In genomic region chr15:82165948-82166376, GRCh38 we compare ENCODE assay signal across 21 cellular contexts.
DNase-seq lines count a peak whose midpoint lies in the region; ATAC-seq and TF ChIP-seq lines count a peak whose summit lies in the region.
"Had no signal": no experiment of that assay in that cellular context is flagged by ENCODE, and none has a peak within 500 bp of the region (broad histone marks: within the 10 kb centered on the region; RNA-seq: fewer than 3 reads in every experiment).

No MANE protein-coding gene starts in this region.

- H3K4me1 Mint-ChIP-seq in HFFc6 (ENCODE audit: low read depth) (peaks cover 21% of the 10 kb centered on the region), nephron progenitor cell (peaks cover 59% of the 10 kb centered on the region), endodermal cell (no peaks in the 10 kb centered on the region)
- H3K4me1 Mint-ChIP-seq: WTC11 had no signal

- H3K27ac Mint-ChIP-seq in HFFc6 (0 out of 2 replicates have a peak overlapping the region, but pooled peaks have one; percentile 6), nephron progenitor cell (peak overlapping the region; percentile 83), endodermal cell (no peak overlapping the region)
- H3K27ac Mint-ChIP-seq: activated CD4-positive, alpha-beta memory T cell treated with anti-CD3 and anti-CD28 coated beads, Interleukin-2, amount 10 ng/mL, durations not matched to agents 7 days and 5 days; B cell; effector memory CD8-positive, alpha-beta T cell; WTC11 had no signal

- H3K9ac ChIP-seq in endodermal cell (ENCODE audit: extremely low read depth, low read length, poor library complexity, severe bottlenecking): no peak overlapping the region

- H3K4me1 ChIP-seq in endodermal cell (ENCODE audit: control insufficient read depth, insufficient read depth, low read length): no peaks in the 10 kb centered on the region

- ATAC-seq in esophagus mucosa: no peak
- ATAC-seq: effector memory CD8-positive, alpha-beta T cell; HCT116; Right ventricle myocardium inferior; WTC11 had no signal

- H3K27me3 ChIP-seq in endodermal cell (ENCODE audit: control insufficient read depth, insufficient read depth, low read length, poor library complexity, severe bottlenecking): no peaks in the 10 kb centered on the region
- H3K27me3 ChIP-seq: MG63 had no signal

- H3K27me3 Mint-ChIP-seq in HFFc6 (ENCODE audit: insufficient read depth): no peaks in the 10 kb centered on the region; the same call in 1 of the 2 replicates
- no peaks in the 10 kb centered on the region for H3K27me3 Mint-ChIP-seq in nephron progenitor cell (ENCODE audit: low read depth, poor library complexity)
- no peaks in the 10 kb centered on the region for H3K27me3 Mint-ChIP-seq in endodermal cell (ENCODE audit: insufficient read depth)
- H3K27me3 Mint-ChIP-seq: activated CD4-positive, alpha-beta memory T cell treated with anti-CD3 and anti-CD28 coated beads, Interleukin-2, amount 10 ng/mL, durations not matched to agents 7 days and 5 days; B cell; effector memory CD8-positive, alpha-beta T cell had no signal

- H3K4me3 Mint-ChIP-seq in HFFc6: no peak overlapping the region
- no peak overlapping the region for H3K4me3 Mint-ChIP-seq in nephron progenitor cell
- no peak overlapping the region for H3K4me3 Mint-ChIP-seq in endodermal cell
- H3K4me3 Mint-ChIP-seq: activated CD4-positive, alpha-beta memory T cell treated with anti-CD3 and anti-CD28 coated beads, Interleukin-2, amount 10 ng/mL, durations not matched to agents 7 days and 5 days; B cell; effector memory CD8-positive, alpha-beta T cell; WTC11 had no signal

- no peak for TF ChIP-seq CTCF in GM12865 (IDR thresholded peaks at IDR 0.05; ENCODE audit: insufficient read depth, low read depth, low read length, missing control alignments)
- no peak for TF ChIP-seq CTCF in HFFc6 (IDR thresholded peaks at IDR 0.05)
- TF ChIP-seq CTCF in cardiac fibroblast (IDR thresholded peaks at IDR 0.05; ENCODE audit: low read depth, low read length): no peak
- TF ChIP-seq CTCF in nephron progenitor cell (IDR thresholded peaks at IDR 0.05): no peak
- no peak for TF ChIP-seq CTCF in endodermal cell (conservative IDR thresholded peaks at IDR 0.05)

- H3K4me3 ChIP-seq in GM12865 (ENCODE audit: low read depth, low read length) (no peak overlapping the region), cardiac fibroblast (replicated peaks in 1 of 2; ENCODE audit: low read depth in 2 of 2, low read length in 2 of 2) (no peak overlapping the region), endodermal cell (ENCODE audit: low read length) (no peak overlapping the region)
- H3K4me3 ChIP-seq: MG63 had no signal

- H3K27ac ChIP-seq in endodermal cell (ENCODE audit: low read depth, low read length): no peak overlapping the region

- peaks cover 53% of the 10 kb centered on the region for H3K36me3 ChIP-seq in endodermal cell (ENCODE audit: control insufficient read depth, insufficient read depth, low read length)

- peaks cover 35% of the 10 kb centered on the region for H3K36me3 Mint-ChIP-seq in HFFc6 (ENCODE audit: low read depth)
- peaks cover 59% of the 10 kb centered on the region for H3K36me3 Mint-ChIP-seq in nephron progenitor cell (ENCODE audit: low read depth)
- H3K36me3 Mint-ChIP-seq in endodermal cell (ENCODE audit: low read depth): peaks cover 27% of the 10 kb centered on the region

- H3K9me3 Mint-ChIP-seq in HFFc6 (no peaks in the 10 kb centered on the region), nephron progenitor cell (peaks cover 12% of the 10 kb centered on the region), endodermal cell (no peaks in the 10 kb centered on the region)
- H3K9me3 Mint-ChIP-seq: activated CD4-positive, alpha-beta memory T cell treated with anti-CD3 and anti-CD28 coated beads, Interleukin-2, amount 10 ng/mL, durations not matched to agents 7 days and 5 days; effector memory CD8-positive, alpha-beta T cell; WTC11 had no signal

- WGBS in endodermal cell (ENCODE audit: insufficient coverage in 1 of 2, insufficient read length in 1 of 2), 2 experiments: 93 to 100% methylated on average over 1 of the region's 1 CpG

- DNase-seq in GM12865 (ENCODE audit: low read depth) (peak; percentile 28), HFFc6 (no peak), cardiac fibroblast (ENCODE audit: low read depth in 2 of 2) (peak; percentile 33 to 44), nephron progenitor cell (no peak), kidney glomerular epithelial cell (lab: John Stamatoyannopoulos, UW) (no peak), endodermal cell (no peak)
- DNase-seq: activated CD4-positive, alpha-beta memory T cell treated with anti-CD3 and anti-CD28 coated beads, Interleukin-2, amount 10 ng/mL, durations not matched to agents 7 days and 5 days; caudate nucleus; effector memory CD8-positive, alpha-beta T cell; foreskin melanocyte; GDM1; MG63; NCI-H187 treated with DMSO at 0.1 percent for 48 hours; NCI-H446 treated with DMSO at 0.1 percent for 48 hours; stimulated activated CD4-positive, alpha-beta T cell treated with anti-CD3 and anti-CD28 coated beads, Interleukin-2, amount 100 ng/mL, for 24 hours; T-helper 2 cell had no signal

- H3K9me3 ChIP-seq in endodermal cell (ENCODE audit: control insufficient read depth, low read length): no peaks in the 10 kb centered on the region
- H3K9me3 ChIP-seq: MG63 had no signal

Comparison
In these comparisons a context has a peak if more than half of its experiments do, and no peak if none do; other contexts are left out.
1. DNase-seq: peak in GM12865 (single experiment) and cardiac fibroblast (2 of 2); none in HFFc6 (single experiment), nephron progenitor cell (single experiment), kidney glomerular epithelial cell (single experiment) and endodermal cell (single experiment).